27 cellular contexts compared by ENCODE assay signal in genomic region chr7:113456533-113456932, GRCh38.
"Had no signal": no experiment of that assay in that cellular context is flagged by ENCODE, and none has a peak within 500 bp of the region (broad histone marks: within the 10 kb centered on the region; RNA-seq: fewer than 3 reads in every experiment).

No MANE protein-coding gene starts in this region.

- H3K4me3 ChIP-seq: adrenal gland, body of pancreas, esophagus muscularis mucosa, gastrocnemius medialis had no signal

- H3K4me1 ChIP-seq: adrenal gland, body of pancreas, esophagus muscularis mucosa, foreskin keratinocyte, gastrocnemius medialis had no signal

- H3K27me3 ChIP-seq: adrenal gland, body of pancreas, esophagus muscularis mucosa, foreskin keratinocyte, gastrocnemius medialis had no signal

- ATAC-seq: activated T-cell treated with anti-CD3 and anti-CD28 coated beads, Interleukin-2, amount 50 U/mL, for 4 hours; activated T-helper 17 cell treated with anti-CD3 and anti-CD28 coated beads, Interleukin-2, amount 50 U/mL, for 72 hours; body of pancreas; effector memory CD8-positive, alpha-beta T cell; foreskin keratinocyte; gastrocnemius medialis had no signal

- H3K4me3 Mint-ChIP-seq: activated CD4-positive, alpha-beta memory T cell treated with anti-CD3 and anti-CD28 coated beads, Interleukin-2, amount 10 ng/mL, durations not matched to agents 7 days and 5 days; activated CD4-positive, alpha-beta T cell treated with anti-CD3 and anti-CD28 coated beads, Interleukin-2, amount 10 ng/mL, durations not matched to agents 7 days and 5 days; activated naive CD8-positive, alpha-beta T cell; activated T-cell treated with anti-CD3 and anti-CD28 coated beads, Interleukin-2, amount 50 U/mL, for 4 hours; activated T-helper 17 cell treated with anti-CD3 and anti-CD28 coated beads, Interleukin-2, amount 50 U/mL, for 72 hours; effector memory CD8-positive, alpha-beta T cell had no signal

- H3K27me3 Mint-ChIP-seq: activated CD4-positive, alpha-beta memory T cell treated with anti-CD3 and anti-CD28 coated beads, Interleukin-2, amount 10 ng/mL, durations not matched to agents 7 days and 5 days; activated CD4-positive, alpha-beta T cell treated with anti-CD3 and anti-CD28 coated beads, Interleukin-2, amount 10 ng/mL, durations not matched to agents 7 days and 5 days; activated naive CD8-positive, alpha-beta T cell; effector memory CD8-positive, alpha-beta T cell had no signal

- H3K36me3 Mint-ChIP-seq: activated naive CD8-positive, alpha-beta T cell had no signal

- H3K36me3 ChIP-seq: adrenal gland, esophagus muscularis mucosa, gastrocnemius medialis had no signal

- DNase-seq: activated CD4-positive, alpha-beta memory T cell treated with anti-CD3 and anti-CD28 coated beads, Interleukin-2, amount 10 ng/mL, durations not matched to agents 7 days and 5 days; activated CD4-positive, alpha-beta T cell treated with anti-CD3 and anti-CD28 coated beads for 1 hour; activated CD4-positive, alpha-beta T cell treated with anti-CD3 and anti-CD28 coated beads for 4 hours; activated CD4-positive, alpha-beta T cell treated with anti-CD3 and anti-CD28 coated beads, Interleukin-2, amount 10 ng/mL, durations not matched to agents 7 days and 5 days; activated CD4-positive, alpha-beta T cell treated with anti-CD3 and anti-CD28 coated beads, Interleukin-2, amount 50 U/mL, for 4 hours; activated effector memory CD4-positive, alpha-beta T cell treated with Interleukin-2 at 50 U/mL for 16 hours; activated gamma-delta T cell treated with Interleukin-2 at 50 U/mL for 16 hours; activated naive CD4-positive, alpha-beta T cell treated with anti-CD3 and anti-CD28 coated beads, Interleukin-2, amount 50 U/mL, for 16 hours; activated naive CD4-positive, alpha-beta T cell treated with Interleukin-2 at 50 U/mL for 16 hours; activated T-cell treated with anti-CD3 and anti-CD28 coated beads, Interleukin-2, amount 50 U/mL, for 4 hours; adrenal gland; amygdala; aorta; body of pancreas; caudate nucleus; cortex of kidney; dermis blood vessel endothelial cell; effector CD4-positive, alpha-beta T cell; effector memory CD8-positive, alpha-beta T cell; erythroblast; foreskin keratinocyte; gastrocnemius medialis; glutamatergic neuron; T-helper 2 cell had no signal

- H3K27ac ChIP-seq: adrenal gland, body of pancreas, esophagus muscularis mucosa, foreskin keratinocyte, gastrocnemius medialis had no signal

- H3K4me1 Mint-ChIP-seq: activated CD4-positive, alpha-beta memory T cell treated with anti-CD3 and anti-CD28 coated beads, Interleukin-2, amount 10 ng/mL, durations not matched to agents 7 days and 5 days; activated CD4-positive, alpha-beta T cell treated with anti-CD3 and anti-CD28 coated beads, Interleukin-2, amount 10 ng/mL, durations not matched to agents 7 days and 5 days; activated T-helper 17 cell treated with anti-CD3 and anti-CD28 coated beads, Interleukin-2, amount 50 U/mL, for 72 hours had no signal

- H3K9me3 Mint-ChIP-seq: activated CD4-positive, alpha-beta memory T cell treated with anti-CD3 and anti-CD28 coated beads, Interleukin-2, amount 10 ng/mL, durations not matched to agents 7 days and 5 days; activated CD4-positive, alpha-beta T cell treated with anti-CD3 and anti-CD28 coated beads, Interleukin-2, amount 10 ng/mL, durations not matched to agents 7 days and 5 days; activated T-cell treated with anti-CD3 and anti-CD28 coated beads, Interleukin-2, amount 50 U/mL, for 4 hours; activated T-helper 17 cell treated with anti-CD3 and anti-CD28 coated beads, Interleukin-2, amount 50 U/mL, for 72 hours; effector memory CD8-positive, alpha-beta T cell had no signal

- H3K9me3 ChIP-seq: adrenal gland, body of pancreas, esophagus muscularis mucosa, gastrocnemius medialis had no signal

- H3K27ac Mint-ChIP-seq: activated CD4-positive, alpha-beta memory T cell treated with anti-CD3 and anti-CD28 coated beads, Interleukin-2, amount 10 ng/mL, durations not matched to agents 7 days and 5 days; activated CD4-positive, alpha-beta T cell treated with anti-CD3 and anti-CD28 coated beads, Interleukin-2, amount 10 ng/mL, durations not matched to agents 7 days and 5 days; activated naive CD8-positive, alpha-beta T cell; activated T-helper 17 cell treated with anti-CD3 and anti-CD28 coated beads, Interleukin-2, amount 50 U/mL, for 72 hours; effector memory CD8-positive, alpha-beta T cell had no signal
